15 cellular contexts compared by ENCODE assay signal in the genomic region with DNA sequence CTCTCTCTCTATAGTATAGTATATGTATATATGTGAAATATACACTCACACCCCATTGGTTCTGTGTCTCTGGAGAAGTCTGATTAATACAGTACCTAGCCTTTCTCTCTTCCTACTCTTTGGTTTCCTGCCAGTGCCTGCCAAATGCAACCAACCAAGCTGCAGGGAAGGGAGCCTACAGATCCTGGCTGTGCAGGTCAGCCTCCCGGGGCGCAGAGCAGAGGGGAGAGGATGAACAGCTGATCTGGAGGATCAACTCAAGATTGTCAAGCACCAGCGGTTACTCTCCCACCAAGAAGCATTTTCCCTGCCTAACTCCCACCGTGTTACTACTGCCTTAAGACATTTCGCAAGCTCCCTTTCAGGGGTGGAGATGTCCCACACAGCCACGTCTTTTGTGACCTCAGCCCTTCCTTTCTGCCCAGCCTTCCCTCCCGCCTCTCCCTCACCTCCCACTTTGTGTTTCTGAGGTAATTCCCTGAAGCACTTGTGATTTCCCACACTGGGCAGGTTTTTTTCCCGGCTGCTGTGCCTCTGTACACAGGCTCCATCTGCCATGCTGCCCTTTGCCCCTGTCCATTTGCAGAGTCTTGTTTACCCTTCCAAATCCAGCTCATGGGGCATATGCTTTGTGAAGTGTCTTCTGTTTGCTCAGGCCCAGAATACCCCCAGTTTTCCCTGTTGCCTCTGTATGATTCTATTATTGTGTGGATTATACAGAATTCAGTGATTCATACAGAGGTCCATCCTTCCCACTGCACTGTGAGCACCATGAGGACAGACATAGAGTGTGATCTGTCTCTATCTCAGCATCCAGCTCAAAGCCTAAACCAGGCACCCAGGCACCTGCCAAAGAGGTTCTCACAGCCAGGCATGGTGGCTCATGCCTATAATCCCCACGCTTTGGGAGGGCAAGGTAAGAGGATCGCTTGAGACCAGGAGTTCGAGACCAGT. TPM values are rescaled to one million over a fixed set of nuclear protein-coding genes. Genes with fewer than 3 reads are reported as not detected.
DNase-seq lines count a peak whose midpoint lies in the region; TF ChIP-seq lines count a peak whose summit lies in the region.
"Had no signal": no experiment of that assay in that cellular context is flagged by ENCODE, and none has a peak within 500 bp of the region (broad histone marks: within the 10 kb centered on the region; RNA-seq: fewer than 3 reads in every experiment).

No MANE protein-coding gene starts in this region.

- in situ Hi-C loops in HAP-1 (cut with MboI; ENCODE audit: low sequenced_read_pairs), result no loop called here

- peak overlapping the region; percentile 88 for H3K27ac Mint-ChIP-seq in glutamatergic neuron (ENCODE audit: unreplicated experiment)
- H3K27ac Mint-ChIP-seq: activated CD8-positive, alpha-beta T cell treated with anti-CD3 and anti-CD28 coated beads, Interleukin-2, amount 10 ng/mL, durations not matched to agents 7 days and 5 days; CD8-positive, alpha-beta T cell; naive B cell had no signal

- H3K9me3 ChIP-seq in HAP-1, result no peaks in the 10 kb centered on the region
- no peaks in the 10 kb centered on the region for H3K9me3 ChIP-seq in uterus
- H3K9me3 ChIP-seq: suprapubic skin had no signal

- no peak overlapping the region for H3K27ac ChIP-seq in uterus
- H3K27ac ChIP-seq: KMS-11, suprapubic skin had no signal

- no peak for TF ChIP-seq EP300 in Ishikawa (IDR thresholded peaks at IDR 0.05; ENCODE audit: borderline replicate concordance)

- H3K4me1 Mint-ChIP-seq in glutamatergic neuron (ENCODE audit: low read depth, unreplicated experiment), result peaks cover 10% of the 10 kb centered on the region
- H3K4me1 Mint-ChIP-seq: central memory CD8-positive, alpha-beta T cell; naive B cell had no signal

- no peaks in the 10 kb centered on the region for H3K27me3 ChIP-seq in HAP-1 (ENCODE audit: low read depth)
- no peaks in the 10 kb centered on the region for H3K27me3 ChIP-seq in uterus

- TF ChIP-seq CTCF in glutamatergic neuron (IDR thresholded peaks at IDR 0.05; ENCODE audit: partially characterized antibody, unreplicated experiment) (no peak), uterus (IDR thresholded peaks at IDR 0.05) (no peak)

- H3K27me3 Mint-ChIP-seq in glutamatergic neuron (ENCODE audit: unreplicated experiment), result peaks cover 3% of the 10 kb centered on the region

- TF ChIP-seq RAD21 in Ishikawa (IDR thresholded peaks at IDR 0.05; ENCODE audit: low read depth), result no peak

- H3K36me3 Mint-ChIP-seq in glutamatergic neuron (ENCODE audit: unreplicated experiment), result no peaks in the 10 kb centered on the region
- H3K36me3 Mint-ChIP-seq: CD8-positive, alpha-beta T cell; naive B cell had no signal

- peak overlapping the region; percentile 48 for H3K4me3 Mint-ChIP-seq in glutamatergic neuron (ENCODE audit: unreplicated experiment)
- H3K4me3 Mint-ChIP-seq: activated CD8-positive, alpha-beta T cell treated with anti-CD3 and anti-CD28 coated beads, Interleukin-2, amount 10 ng/mL, durations not matched to agents 7 days and 5 days; CD8-positive, alpha-beta T cell; central memory CD8-positive, alpha-beta T cell; naive B cell had no signal

- H3K36me3 ChIP-seq in HAP-1 (replicated peaks), result no peaks in the 10 kb centered on the region
- no peaks in the 10 kb centered on the region for H3K36me3 ChIP-seq in uterus
- H3K36me3 ChIP-seq: suprapubic skin had no signal

- no peak overlapping the region for H3K4me3 ChIP-seq in HAP-1
- H3K4me3 ChIP-seq in uterus, result no peak overlapping the region
- H3K4me3 ChIP-seq: suprapubic skin had no signal

- DNase-seq in NCI-H774 (lab: John Stamatoyannopoulos, UW), result peak; percentile 3
- peak; percentile 38 for DNase-seq in glutamatergic neuron
- DNase-seq in renal cortical epithelial cell (ENCODE audit: low read depth), result peak; percentile 81
- DNase-seq in SW480 (ENCODE audit: low spot score), result no peak
- DNase-seq in HAP-1 (ENCODE audit: low spot score in 2 of 2), result no peak
- DNase-seq in uterus, result no peak
- DNase-seq: activated CD8-positive, alpha-beta T cell treated with anti-CD3 and anti-CD28 coated beads, Interleukin-2, amount 10 ng/mL, durations not matched to agents 7 days and 5 days; CD8-positive, alpha-beta T cell; erythroblast; naive B cell; NCI-H446 treated with DMSO at 0.1 percent for 48 hours had no signal

- no peak for TF ChIP-seq POLR2A in uterus (IDR thresholded peaks at IDR 0.05)

- peaks cover 23% of the 10 kb centered on the region for H3K4me1 ChIP-seq in HAP-1
- no peaks in the 10 kb centered on the region for H3K4me1 ChIP-seq in uterus

- intact Hi-C loops in uterus (cut with DNase I; ENCODE audit: low total_unique reads), result no loop called here

- no peaks in the 10 kb centered on the region for H3K9me3 Mint-ChIP-seq in glutamatergic neuron (ENCODE audit: unreplicated experiment)
- H3K9me3 Mint-ChIP-seq: CD8-positive, alpha-beta T cell; central memory CD8-positive, alpha-beta T cell; naive B cell had no signal

TF ChIP-seq in Ishikawa, 13 proteins besides CTCF, POLR2A, EP300 and RAD21:
- no peak for TF ChIP-seq ZBTB7A (IDR thresholded peaks at IDR 0.05; ENCODE audit: low read depth)
- peak; percentile 44; the same call in 1 of the 2 replicates for TF ChIP-seq CEBPB (IDR thresholded peaks at IDR 0.05)

RNA-seq across cellular contexts. Expression of gene PAPSS2, which starts 40.9 kb away (rescaled TPM):
- total RNA-seq in glutamatergic neuron (ENCODE audit: unreplicated experiment) (4.7 TPM), renal cortical epithelial cell (57.7 and 67.0 TPM in 2 replicates), uterus (10 to 100 TPM; 16.2 to 30.2 (median 22.9) TPM)
- total RNA-seq: CD8-positive, alpha-beta T cell had no signal

Comparison
In these comparisons a context has a peak if more than half of its experiments do, and no peak if none do; other contexts are left out.
1. DNase-seq: peak in NCI-H774 (single experiment), glutamatergic neuron (single experiment) and renal cortical epithelial cell (single experiment); none in SW480 (single experiment), HAP-1 (0 of 2) and uterus (0 of 2).